In the genomic region with DNA sequence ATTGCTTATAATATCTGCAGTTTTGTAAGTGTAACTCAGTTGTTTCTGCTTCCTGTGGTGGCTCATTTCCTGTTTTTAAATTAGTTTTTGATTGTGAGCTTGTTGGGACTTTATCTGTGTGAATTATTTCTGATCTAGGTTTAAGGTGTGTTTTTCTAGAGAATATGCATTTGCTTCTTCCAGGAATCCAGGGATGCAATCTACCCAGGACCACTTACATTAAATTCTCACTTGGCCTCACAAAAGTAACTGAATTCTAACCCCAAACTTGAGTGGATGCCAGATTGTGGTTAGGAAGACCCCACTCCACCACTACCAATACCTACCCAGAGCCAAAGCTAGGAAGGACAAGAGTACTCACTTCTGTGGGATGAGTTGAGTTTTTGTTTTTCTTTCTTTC, we compare ENCODE assay signal across 11 cellular contexts. TPM values are rescaled to one million over a fixed set of nuclear protein-coding genes. Genes with fewer than 3 reads are reported as not detected.
DNase-seq lines count a peak whose midpoint lies in the region; ATAC-seq and TF ChIP-seq lines count a peak whose summit lies in the region.
"Had no signal": no experiment of that assay in that cellular context is flagged by ENCODE, and none has a peak within 500 bp of the region (broad histone marks: within the 10 kb centered on the region; RNA-seq: fewer than 3 reads in every experiment).

No MANE protein-coding gene starts in this region.

- peak overlapping the region; percentile 82 for H3K27ac ChIP-seq in CD4-positive, alpha-beta memory T cell (ENCODE audit: low read depth, low read length)
- H3K27ac ChIP-seq in OCI-LY1 (ENCODE audit: low read depth, low read length, poor library complexity, severe bottlenecking) (peak overlapping the region; percentile 90), lower lobe of right lung (peak overlapping the region; percentile 68), gastroesophageal sphincter (peak overlapping the region in 1 of 4 donors; percentile 9)

- TF ChIP-seq EP300 in gastroesophageal sphincter (IDR thresholded peaks at IDR 0.05), result no peak

- peaks cover 45 to 82% (median 65%) of the 10 kb centered on the region in 4 donors for H3K4me1 Mint-ChIP-seq in CD4-positive, alpha-beta memory T cell

- peak overlapping the region; percentile 48 for H3K9ac ChIP-seq in OCI-LY1 (ENCODE audit: low read length)

- H3K9me3 Mint-ChIP-seq in CD4-positive, alpha-beta memory T cell, result no peaks in the 10 kb centered on the region

- CTCF ChIA-PET in CD4-positive, alpha-beta memory T cell (lab: Charles Lee; ENCODE audit: partially characterized antibody), result interaction anchor here (0.9 to 2.5 kb wide), 9 partner anchors 8 to 51 kb away, joined by 3 to 16 read pairs (median 4); partner anchors contain the start of gene STYX

- H3K27me3 ChIP-seq in CD4-positive, alpha-beta memory T cell (ENCODE audit: insufficient read depth, low read length), result no peaks in the 10 kb centered on the region
- H3K27me3 ChIP-seq in OCI-LY1 (ENCODE audit: insufficient read depth, low read length) (no peaks in the 10 kb centered on the region), lower lobe of right lung (ENCODE audit: low read depth) (no peaks in the 10 kb centered on the region), gastroesophageal sphincter (no peaks in the 10 kb centered on the region)

- no peaks in the 10 kb centered on the region for H3K9me3 ChIP-seq in CD4-positive, alpha-beta memory T cell (ENCODE audit: control insufficient read depth in 1 of 2, low read length in 2 of 2)
- H3K9me3 ChIP-seq in OCI-LY1 (ENCODE audit: low read length), result no peaks in the 10 kb centered on the region
- H3K9me3 ChIP-seq in lower lobe of right lung, result no peaks in the 10 kb centered on the region
- no peaks in the 10 kb centered on the region for H3K9me3 ChIP-seq in gastroesophageal sphincter

- H3K4me1 ChIP-seq in CD4-positive, alpha-beta memory T cell (ENCODE audit: insufficient read depth, low read length), result peaks cover 95% of the 10 kb centered on the region
- H3K4me1 ChIP-seq in OCI-LY1 (ENCODE audit: insufficient read depth, low read length, severe bottlenecking) (peaks cover 26% of the 10 kb centered on the region), lower lobe of right lung (peaks cover 11% of the 10 kb centered on the region), gastroesophageal sphincter (peaks cover 0 to 20% (median 0%) of the 10 kb centered on the region in 3 donors)

- DNase-seq in CD4-positive, alpha-beta memory T cell, result peak; percentile 34 to 47 (median 39)
- DNase-seq in lower lobe of right lung (no peak), cerebellar nuclear complex (lab: John Stamatoyannopoulos, UW) (no peak), NCI-H2107 (lab: John Stamatoyannopoulos, UW) (no peak), mucosa of gallbladder (ENCODE audit: low spot score) (no peak)
- DNase-seq: GOT3; NCI-H1092; stimulated activated CD4-positive, alpha-beta T cell treated with anti-CD3 and anti-CD28 coated beads, Interleukin-4, amount 100 ng/mL, for 24 hours had no signal

- no peaks in the 10 kb centered on the region for H3K9me2 ChIP-seq in OCI-LY1 (ENCODE audit: low read depth, low read length)

- H3F3A ChIP-seq in OCI-LY1 (ENCODE audit: insufficient read depth, low read length), result no peaks in the 10 kb centered on the region

- no peak for TF ChIP-seq POLR2A in gastroesophageal sphincter (IDR thresholded peaks at IDR 0.05)

- H3K4me3 ChIP-seq in CD4-positive, alpha-beta memory T cell (ENCODE audit: low read length in 2 of 2), result peak overlapping the region; percentile 2 to 24
- H3K4me3 ChIP-seq in OCI-LY1 (ENCODE audit: low read depth, low read length, poor library complexity, severe bottlenecking) (peak overlapping the region; percentile 33), lower lobe of right lung (no peak overlapping the region), gastroesophageal sphincter (no peak overlapping the region)

- peaks cover 56% of the 10 kb centered on the region for H3K79me2 ChIP-seq in OCI-LY1 (ENCODE audit: insufficient read depth, low read length)

- TF ChIP-seq CTCF in OCI-LY1 (IDR thresholded peaks at IDR 0.05; ENCODE audit: low read length) (no peak), lower lobe of right lung (IDR thresholded peaks at IDR 0.05) (no peak), gastroesophageal sphincter (IDR thresholded peaks at IDR 0.05) (no peak)

- intact Hi-C loops in CD4-positive, alpha-beta memory T cell (cut with micrococcal nuclease), result loop anchor here (1.0 to 2.0 kb wide), 3 partner anchors 12 to 47 kb away; partner anchors contain the start of genes ERO1A, PSMC6 and STYX
- intact Hi-C loops in lower lobe of right lung (cut with DNase I), result no loop called here

- peak overlapping the region; percentile 72 to 94 (median 83) for H3K4me3 Mint-ChIP-seq in CD4-positive, alpha-beta memory T cell

- H3K36me3 Mint-ChIP-seq in CD4-positive, alpha-beta memory T cell, result peaks cover 28 to 32% of the 10 kb centered on the region in 2 donors

- no peak overlapping the region for H2AFZ ChIP-seq in OCI-LY1 (ENCODE audit: low read length)

- no peaks in the 10 kb centered on the region for H3K27me3 Mint-ChIP-seq in CD4-positive, alpha-beta memory T cell

- POLR2A ChIA-PET in CD4-positive, alpha-beta memory T cell (lab: Charles Lee; ENCODE audit: partially characterized antibody), result interaction anchor here (0.6 to 4.7 kb wide), 26 partner anchors 8 to 895 kb away, joined by 3 to 108 read pairs (median 6); partner anchors contain the start of genes DDHD1, ERO1A, GNPNAT1 and GPR137C

- ATAC-seq in GM19328 (IDR thresholded peaks at IDR 0.05; ENCODE audit: unreplicated experiment), result peak; percentile 15
- no peak for ATAC-seq in lower lobe of right lung
- ATAC-seq in gastroesophageal sphincter, result no peak

- H3K27ac Mint-ChIP-seq in CD4-positive, alpha-beta memory T cell, result peak overlapping the region; percentile 90 to 97 (median 94)

- no peaks in the 10 kb centered on the region for H4K20me1 ChIP-seq in OCI-LY1 (ENCODE audit: insufficient read depth, low read length)

- H3K4me2 ChIP-seq in OCI-LY1 (ENCODE audit: low read length), result peak overlapping the region; percentile 55

- H3K36me3 ChIP-seq in CD4-positive, alpha-beta memory T cell (ENCODE audit: insufficient read depth, low read length), result peaks cover 11% of the 10 kb centered on the region
- H3K36me3 ChIP-seq in OCI-LY1 (ENCODE audit: insufficient read depth, low read length) (peaks cover 27% of the 10 kb centered on the region), lower lobe of right lung (peaks cover 11% of the 10 kb centered on the region), gastroesophageal sphincter (peaks cover 0 to 18% of the 10 kb centered on the region in 2 donors)

RNA-seq across cellular contexts. Expression of gene STYX, which starts 11.9 kb away (rescaled TPM):
- total RNA-seq in CD4-positive, alpha-beta memory T cell, result 10 to 100 TPM; 47.1 to 47.3 TPM
- 10 to 100 TPM; 25.0 to 50.0 TPM for polyA plus RNA-seq in CD4-positive, alpha-beta memory T cell
- total RNA-seq in lower lobe of right lung (11.4 TPM), gastroesophageal sphincter (10 to 100 TPM; 19.3 to 26.1 (median 22.5) TPM), mucosa of gallbladder (9.0 TPM)

RNA-seq across cellular contexts. Expression of gene PSMC6, which starts 34.9 kb away (rescaled TPM):
- 10 to 100 TPM; 85.7 to 86.0 TPM for total RNA-seq in CD4-positive, alpha-beta memory T cell
- polyA plus RNA-seq in CD4-positive, alpha-beta memory T cell, result 10 to 100 TPM; 47.5 to 68.7 TPM
- total RNA-seq in lower lobe of right lung (68.8 TPM), gastroesophageal sphincter (100 to 1,000 TPM in 1 of 4 donors, 10 to 100 TPM in 3; 63.1 to 103 (median 74.1) TPM), mucosa of gallbladder (61.6 TPM)

RNA-seq across cellular contexts. Expression of gene ERO1A, which starts 46.5 kb away (rescaled TPM):
- 10 to 100 TPM; 93.8 to 98.3 TPM for total RNA-seq in CD4-positive, alpha-beta memory T cell
- polyA plus RNA-seq in CD4-positive, alpha-beta memory T cell, result 10 to 100 TPM; 65.5 to 75.2 TPM
- total RNA-seq in lower lobe of right lung (41.9 TPM), gastroesophageal sphincter (10 to 100 TPM; 41.9 to 55.1 (median 45.3) TPM), mucosa of gallbladder (74.6 TPM)

RNA-seq across cellular contexts. Expression of gene GNPNAT1, which starts 49.5 kb away (rescaled TPM):
- 10 to 100 TPM; 10.0 to 15.2 TPM for total RNA-seq in CD4-positive, alpha-beta memory T cell
- polyA plus RNA-seq in CD4-positive, alpha-beta memory T cell, result 10 to 100 TPM; 10.0 to 16.2 TPM
- total RNA-seq in lower lobe of right lung (9.5 TPM), gastroesophageal sphincter (10 to 100 TPM; 11.1 to 28.9 (median 23.6) TPM), mucosa of gallbladder (18.9 TPM)

Comparison
In these comparisons a context has a peak if more than half of its experiments do, and no peak if none do; other contexts are left out.
1. DNase-seq: peak in CD4-positive, alpha-beta memory T cell (5 of 5); none in lower lobe of right lung (single experiment), cerebellar nuclear complex (0 of 2), NCI-H2107 (single experiment) and mucosa of gallbladder (single experiment).
2. H3K4me3 ChIP-seq: peak in CD4-positive, alpha-beta memory T cell (2 of 2) and OCI-LY1 (single experiment); none in lower lobe of right lung (single experiment) and gastroesophageal sphincter (0 of 2).